Comparison of ENCODE assay signal across 20 cellular contexts in genomic region chr13:104936304-104936703, GRCh38.
DNase-seq lines count a peak whose midpoint lies in the region; ATAC-seq and TF ChIP-seq lines count a peak whose summit lies in the region.
"Had no signal": no experiment of that assay in that cellular context is flagged by ENCODE, and none has a peak within 500 bp of the region (broad histone marks: within the 10 kb centered on the region; RNA-seq: fewer than 3 reads in every experiment).

No MANE protein-coding gene starts in this region.

- DNase-seq in IMR-90 (no peak), NB4 (ENCODE audit: low read depth) (peak; percentile 20), WERI-Rb-1 (peak; percentile 27), HPDE6-E6E7 (ENCODE audit: extremely low spot score) (no peak), CD1c-positive myeloid dendritic cell (ENCODE audit: extremely low spot score) (no peak), NCI-H2171 treated with DMSO at 0.1 percent for 48 hours (lab: John Stamatoyannopoulos, UW) (no peak)
- no peak for DNase-seq in activated naive CD4-positive, alpha-beta T cell treated with anti-CD3 and anti-CD28 coated beads, Interleukin-2, amount 50 U/mL, for 16 hours
- DNase-seq: EL, GF-D8, NCI-H1092, NCI-H1436, NCI-H1930, NCI-H2227 treated with DMSO at 0.1 percent for 48 hours, NCI-H510A, PC-9, RPMI8226, SHP77, SW 1271 had no signal

- no peak overlapping the region for H3K14ac ChIP-seq in IMR-90 (replicated peaks; ENCODE audit: low read depth, low read length)

- H3K23ac ChIP-seq in IMR-90 (ENCODE audit: low read depth, low read length), result no peak overlapping the region

- no CpG with 5 or more reads among the region's 2 CpGs for WGBS in IMR-90 (ENCODE audit: extremely low coverage in 2 of 2, insufficient read length in 1 of 2), 2 experiments
- WGBS in liver, result 39% methylated on average over 2 of the region's 2 CpGs

- no peak overlapping the region for H4K5ac ChIP-seq in IMR-90 (ENCODE audit: low read depth, low read length)

- no peaks in the 10 kb centered on the region for H4K20me1 ChIP-seq in IMR-90 (ENCODE audit: insufficient read depth, low read length)

- H2BK5ac ChIP-seq in IMR-90 (ENCODE audit: low read depth, low read length, poor library complexity, severe bottlenecking), result no peak overlapping the region

- intact Hi-C loops in IMR-90 (cut with micrococcal nuclease), result no loop called here

- no peak overlapping the region for H3K27ac ChIP-seq in IMR-90 (ENCODE audit: insufficient read depth, low read length)
- H3K27ac ChIP-seq in WERI-Rb-1, result no peak overlapping the region
- no peak overlapping the region for H3K27ac ChIP-seq in liver (ENCODE audit: low read depth in 1 of 2, low read length in 2 of 2)
- H3K27ac ChIP-seq: KMS-11, PC-9 had no signal

- H3K9me3 ChIP-seq in IMR-90 (ENCODE audit: control insufficient read depth, insufficient read depth, low read length) (no peaks in the 10 kb centered on the region), WERI-Rb-1 (ENCODE audit: severe bottlenecking) (no peaks in the 10 kb centered on the region), liver (ENCODE audit: control insufficient read depth in 4 of 4, low read length in 3 of 4) (no peaks in the 10 kb centered on the region)

- H3K36me3 ChIP-seq in IMR-90 (ENCODE audit: control insufficient read depth, insufficient read depth, low read length), result no peaks in the 10 kb centered on the region
- H3K36me3 ChIP-seq in WERI-Rb-1, result no peaks in the 10 kb centered on the region
- H3K36me3 ChIP-seq in liver (ENCODE audit: control insufficient read depth in 4 of 4, insufficient read depth in 3 of 4, low read depth in 1 of 4, low read length in 3 of 4), result no peaks in the 10 kb centered on the region

- dilution Hi-C loops in IMR-90 (cut with HindIII; ENCODE audit: low sequenced_read_pairs, unreplicated experiment), result no loop called here

- no peak overlapping the region for H4K8ac ChIP-seq in IMR-90 (ENCODE audit: low read depth in 2 of 2, low read length in 2 of 2)

- H4K91ac ChIP-seq in IMR-90 (ENCODE audit: insufficient read depth, low read depth, low read length), result no peak overlapping the region

- TF ChIP-seq CTCF in IMR-90 (conservative IDR thresholded peaks at IDR 0.05; ENCODE audit: low read depth, low read length), result no peak
- TF ChIP-seq CTCF in NB4 (IDR thresholded peaks at IDR 0.05; ENCODE audit: low read depth, low read length), result no peak
- no peak for TF ChIP-seq CTCF in WERI-Rb-1 (IDR thresholded peaks at IDR 0.05; ENCODE audit: low read depth, low read length)
- TF ChIP-seq CTCF in liver (IDR thresholded peaks at IDR 0.05; ENCODE audit: low read depth, low read length, missing input control), result no peak

- POLR2A ChIA-PET in IMR-90 (lab: Charles Lee; ENCODE audit: unreplicated experiment), result no interaction called here

- no peak overlapping the region for H2AK5ac ChIP-seq in IMR-90 (ENCODE audit: low read depth, low read length)

- CTCF ChIA-PET in IMR-90 (lab: Yijun Ruan, JAX), result no interaction called here

- no peak overlapping the region for H2BK15ac ChIP-seq in IMR-90 (ENCODE audit: low read depth, low read length)

- H2AK9ac ChIP-seq in IMR-90 (replicated peaks; ENCODE audit: low read depth, low read length, poor library complexity), result no peak overlapping the region

- TF ChIP-seq RAD21 in IMR-90 (IDR thresholded peaks at IDR 0.05; ENCODE audit: low read length) (no peak), liver (IDR thresholded peaks at IDR 0.05) (peak in 1 of 2 donors; percentile 7)

- no peak overlapping the region for H2BK20ac ChIP-seq in IMR-90 (ENCODE audit: low read depth, low read length)

- H2BK120ac ChIP-seq in IMR-90 (ENCODE audit: low read depth, low read length), result no peak overlapping the region

- H3K4me1 ChIP-seq in IMR-90 (ENCODE audit: control insufficient read depth, insufficient read depth, low read length), result no peaks in the 10 kb centered on the region
- H3K4me1 ChIP-seq in liver (ENCODE audit: control insufficient read depth in 4 of 4, insufficient read depth in 4 of 4, low read length in 3 of 4), result no peaks in the 10 kb centered on the region

- ATAC-seq in IMR-90 (ENCODE audit: low read depth), result no peak

- no TSS peak for BruUV-seq in IMR-90 (replicated peaks; lab: Mats Ljungman, UMichigan)

- TF ChIP-seq POLR2A in IMR-90 (IDR thresholded peaks at IDR 0.05; ENCODE audit: low read depth, low read length), result no peak
- no peak for TF ChIP-seq POLR2A in NB4 (IDR thresholded peaks at IDR 0.05; ENCODE audit: extremely low read depth, insufficient read length)

- no peak overlapping the region for H3K4me3 ChIP-seq in IMR-90 (ENCODE audit: insufficient read depth, low read depth, low read length)
- H3K4me3 ChIP-seq in NB4 (ENCODE audit: low read depth, low read length), result no peak overlapping the region
- no peak overlapping the region for H3K4me3 ChIP-seq in WERI-Rb-1 (ENCODE audit: low read depth, low read length)
- no peak overlapping the region for H3K4me3 ChIP-seq in liver (ENCODE audit: low read depth in 1 of 3, low read length in 3 of 3)
- H3K4me3 ChIP-seq: PC-9 had no signal

- no peak overlapping the region for H3K4me2 ChIP-seq in IMR-90 (ENCODE audit: low read depth, low read length)
- H3K4me2 ChIP-seq: KMS-11, PC-9 had no signal

- in situ Hi-C loops in IMR-90 (cut with MboI; ENCODE audit: low sequenced_read_pairs), result no loop called here

- H3K9me1 ChIP-seq in IMR-90 (ENCODE audit: insufficient read depth, low read length), result no peaks in the 10 kb centered on the region

- H3K79me1 ChIP-seq in IMR-90 (ENCODE audit: low read depth in 1 of 2, low read length in 2 of 2), result no peaks in the 10 kb centered on the region

- no peak overlapping the region for H3K4ac ChIP-seq in IMR-90 (ENCODE audit: low read depth, low read length)

- H3K9ac ChIP-seq in IMR-90 (ENCODE audit: low read depth, low read length) (no peak overlapping the region), liver (ENCODE audit: low read depth in 1 of 2, low read length in 2 of 2) (no peak overlapping the region)
- H3K9ac ChIP-seq: KMS-11 had no signal

- H3K27me3 ChIP-seq in IMR-90 (ENCODE audit: control insufficient read depth, insufficient read depth, low read length) (no peaks in the 10 kb centered on the region), WERI-Rb-1 (ENCODE audit: insufficient read depth, low read depth, severe bottlenecking) (no peaks in the 10 kb centered on the region), liver (ENCODE audit: control insufficient read depth in 4 of 4, insufficient read depth in 4 of 4, low read length in 3 of 4) (no peaks in the 10 kb centered on the region)

- H2AFZ ChIP-seq in IMR-90 (replicated peaks; ENCODE audit: low read length, poor library complexity), result no peak overlapping the region
- H2AFZ ChIP-seq: PC-9 had no signal

- H3K18ac ChIP-seq in IMR-90 (ENCODE audit: low read depth, low read length), result no peak overlapping the region

- no peak overlapping the region for H3K56ac ChIP-seq in IMR-90 (ENCODE audit: extremely low read depth, insufficient read depth, low read length)

TF ChIP-seq in IMR-90, 13 proteins besides CTCF, POLR2A, EP300 and RAD21:
- TF ChIP-seq MAFK (IDR thresholded peaks at IDR 0.05; ENCODE audit: low read depth, low read length) (no peak), SMC3 (IDR thresholded peaks at IDR 0.05; ENCODE audit: low read depth, low read length) (no peak), MXI1 (IDR thresholded peaks at IDR 0.05; ENCODE audit: borderline replicate concordance, low read depth, low read length) (no peak), RFX5 (IDR thresholded peaks at IDR 0.05; ENCODE audit: low read depth, low read length) (no peak), MAZ (IDR thresholded peaks at IDR 0.05; ENCODE audit: borderline replicate concordance, low read depth, low read length) (no peak), CEBPB (IDR thresholded peaks at IDR 0.05; ENCODE audit: low read depth, low read length) (peak; percentile 54; the same call in 1 of the 2 replicates), NFE2L2 (IDR thresholded peaks at IDR 0.05; ENCODE audit: low read depth, low read length) (no peak)
- TF ChIP-seq, protein P1, sequence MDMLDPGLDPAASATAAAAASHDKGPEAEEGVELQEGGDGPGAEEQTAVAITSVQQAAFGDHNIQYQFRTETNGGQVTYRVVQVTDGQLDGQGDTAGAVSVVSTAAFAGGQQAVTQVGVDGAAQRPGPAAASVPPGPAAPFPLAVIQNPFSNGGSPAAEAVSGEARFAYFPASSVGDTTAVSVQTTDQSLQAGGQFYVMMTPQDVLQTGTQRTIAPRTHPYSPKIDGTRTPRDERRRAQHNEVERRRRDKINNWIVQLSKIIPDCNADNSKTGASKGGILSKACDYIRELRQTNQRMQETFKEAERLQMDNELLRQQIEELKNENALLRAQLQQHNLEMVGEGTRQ (IDR thresholded peaks at IDR 0.05; ENCODE audit: low read depth, low read length), result no peak

TF ChIP-seq in liver, 16 proteins besides CTCF, POLR2A, EP300 and RAD21:
- TF ChIP-seq HNF4A (conservative IDR thresholded peaks at IDR 0.05) (peak in 1 of 2 donors; percentile 21), RXRA (IDR thresholded peaks at IDR 0.05) (no peak), HNF4G (IDR thresholded peaks at IDR 0.05) (no peak), FOXA2 (IDR thresholded peaks at IDR 0.05) (peak; percentile 64)

Comparison
In these comparisons a context has a peak if more than half of its experiments do, and no peak if none do; other contexts are left out.
1. DNase-seq: peak in NB4 (single experiment) and WERI-Rb-1 (single experiment); none in IMR-90 (single experiment), HPDE6-E6E7 (single experiment), CD1c-positive myeloid dendritic cell (single experiment), NCI-H2171 treated with DMSO at 0.1 percent for 48 hours (single experiment) and activated naive CD4-positive, alpha-beta T cell treated with anti-CD3 and anti-CD28 coated beads, Interleukin-2, amount 50 U/mL, for 16 hours (single experiment).